Comparison of ENCODE assay signal across 8 cellular contexts in genomic region chr7:50739744-50740455, GRCh38. TPM values are rescaled to one million over a fixed set of nuclear protein-coding genes. Genes with fewer than 3 reads are reported as not detected.
DNase-seq lines count a peak whose midpoint lies in the region; ATAC-seq and TF ChIP-seq lines count a peak whose summit lies in the region.

No MANE protein-coding gene starts in this region.

- TF ChIP-seq POLR2A in right lobe of liver (IDR thresholded peaks at IDR 0.05), result no peak

- TF ChIP-seq CTCF in right lobe of liver (IDR thresholded peaks at IDR 0.05) (no peak), RWPE1 (conservative IDR thresholded peaks at IDR 0.05; ENCODE audit: low read depth) (no peak)

- peaks cover 0 to 22% (median 11%) of the 10 kb centered on the region in 4 donors for H3K4me1 ChIP-seq in right lobe of liver

- peak overlapping the region; percentile 69 for H3K27ac ChIP-seq in KOPT-K1 (ENCODE audit: low read depth, low read length, poor library complexity, severe bottlenecking)
- H3K27ac ChIP-seq in right lobe of liver, result peak overlapping the region; percentile 12 to 77 (median 62)
- peak overlapping the region; percentile 47 for H3K27ac ChIP-seq in substantia nigra (ENCODE audit: low read depth, low read length, poor library complexity, severe bottlenecking)
- no peak overlapping the region for H3K27ac ChIP-seq in RWPE1

- POLR2A ChIA-PET in RWPE1 (lab: Yijun Ruan, JAX; ENCODE audit: low non-redundant PET), result no interaction called here

- intact Hi-C loops in right lobe of liver (cut with DNase I), result no loop called here

- WGBS in right lobe of liver (ENCODE audit: insufficient coverage, low coverage, low lambda C conversion rate, missing lambda C conversion rate), result 60% methylated on average over 5 of the region's 7 CpGs

- DNase-seq in DMS53 treated with DMSO at 0.1 percent for 48 hours (lab: John Stamatoyannopoulos, UW; ENCODE audit: unreplicated experiment) (peak; percentile 63), right lobe of liver (no peak), substantia nigra (lab: John Stamatoyannopoulos, UW) (peak in 2 of 49 donors; percentile 20), RWPE1 (ENCODE audit: low spot score) (no peak), NCI-H187 (lab: John Stamatoyannopoulos, UW) (no peak)
- peak; percentile 49 to 59 for DNase-seq in activated T-cell treated with anti-CD3 and anti-CD28 coated beads, Interleukin-2, amount 50 U/mL, for 48 hours

- CTCF ChIA-PET in RWPE1 (lab: Yijun Ruan, JAX), result interaction anchor here (0.6 to 0.7 kb wide), 3 partner anchors 13 to 422 kb away, joined by 3 to 4 read pairs (median 3); no protein-coding TSS in a partner anchor

- peaks cover 9% of the 10 kb centered on the region for H3K9me3 ChIP-seq in KOPT-K1 (ENCODE audit: insufficient read depth, low read length, poor library complexity, severe bottlenecking)
- H3K9me3 ChIP-seq in right lobe of liver, result no peaks in the 10 kb centered on the region

- peak; percentile 37 to 73 (median 66) for ATAC-seq in right lobe of liver
- no peak for ATAC-seq in HG03025 (IDR thresholded peaks at IDR 0.05; ENCODE audit: low FRiP score, unreplicated experiment)

- H3K36me3 ChIP-seq in KOPT-K1 (ENCODE audit: insufficient read depth, low read length) (no peaks in the 10 kb centered on the region), right lobe of liver (no peaks in the 10 kb centered on the region)

- H3K27me3 ChIP-seq in right lobe of liver, result no peaks in the 10 kb centered on the region

- no peak overlapping the region for H3K4me3 ChIP-seq in right lobe of liver

RNA-seq across cellular contexts. Expression of gene GRB10, which starts 42.8 kb away (rescaled TPM):
- 10 to 100 TPM; 24.9 to 55.5 (median 40.0) TPM for total RNA-seq in right lobe of liver

Comparison
In these comparisons a context has a peak if more than half of its experiments do, and no peak if none do; other contexts are left out.
1. DNase-seq: peak in DMS53 treated with DMSO at 0.1 percent for 48 hours (single experiment) and activated T-cell treated with anti-CD3 and anti-CD28 coated beads, Interleukin-2, amount 50 U/mL, for 48 hours (2 of 2); none in right lobe of liver (0 of 3), RWPE1 (single experiment) and NCI-H187 (0 of 2).